In the genomic region with DNA sequence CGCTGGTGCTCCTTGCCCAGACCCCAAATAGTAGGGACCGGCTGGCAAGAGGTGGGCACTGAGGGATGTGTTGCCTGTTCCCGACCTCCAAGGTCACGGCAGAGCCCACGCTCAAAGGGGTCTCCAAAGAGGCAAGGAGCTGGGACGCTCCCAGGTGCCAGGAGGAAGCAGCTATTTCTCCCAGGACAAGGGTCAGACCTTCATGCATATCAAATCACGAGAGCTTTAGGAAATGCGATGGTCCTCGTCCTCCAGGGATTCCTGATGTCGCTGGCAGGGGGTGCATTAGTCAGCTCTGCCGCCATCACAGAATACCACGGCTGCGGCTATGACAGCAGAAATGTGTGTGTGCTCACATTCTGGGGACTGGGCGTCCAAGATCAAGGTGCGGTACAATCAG, we compare ENCODE assay signal across 25 cellular contexts.
"Had no signal": no experiment of that assay in that cellular context is flagged by ENCODE, and none has a peak within 500 bp of the region (broad histone marks: within the 10 kb centered on the region; RNA-seq: fewer than 3 reads in every experiment).

No MANE protein-coding gene starts in this region.

- H3K9me2 ChIP-seq: SK-N-SH had no signal

- H3K4me2 ChIP-seq: SK-N-SH had no signal

- H3K4me3 ChIP-seq: K562, Peyer's patch, SJCRH30 had no signal

- H3K4me1 Mint-ChIP-seq: activated CD4-positive, alpha-beta T cell treated with anti-CD3 and anti-CD28 coated beads for 36 hours; brain had no signal

- H3K36me3 Mint-ChIP-seq: activated naive CD8-positive, alpha-beta T cell; brain had no signal

- H3K27ac ChIP-seq: Peyer's patch, RWPE1, SJCRH30, WERI-Rb-1 had no signal

- ATAC-seq: activated CD4-positive, alpha-beta T cell treated with anti-CD3 and anti-CD28 coated beads for 36 hours; activated CD8-positive, alpha-beta T cell treated with anti-CD3 and anti-CD28 coated beads for 36 hours; K562 had no signal

- H3K9ac ChIP-seq: SK-N-SH had no signal

- H3K27ac Mint-ChIP-seq: activated CD4-positive, alpha-beta T cell treated with anti-CD3 and anti-CD28 coated beads for 36 hours; activated CD8-positive, alpha-beta T cell treated with anti-CD3 and anti-CD28 coated beads for 36 hours; activated naive CD8-positive, alpha-beta T cell; brain had no signal

- DNase-seq: activated CD4-positive, alpha-beta T cell treated with anti-CD3 and anti-CD28 coated beads for 36 hours; activated CD8-positive, alpha-beta memory T cell treated with anti-CD3 and anti-CD28 coated beads, Interleukin-2, amount 50 U/mL, for 48 hours; activated CD8-positive, alpha-beta T cell treated with anti-CD3 and anti-CD28 coated beads for 36 hours; activated naive CD4-positive, alpha-beta T cell treated with Interleukin-2 at 50 U/mL for 16 hours; activated T-cell treated with anti-CD3 and anti-CD28 coated beads, Interleukin-2, amount 50 U/mL, for 1 hour; amygdala; Karpas-422; MM.1S; NCI-H1105 treated with DMSO at 0.1 percent for 48 hours; NCI-H146; NCI-H187 treated with DMSO at 0.1 percent for 48 hours; NCI-H2081 treated with DMSO at 0.1 percent for 48 hours; NCI-H446; NCI-H524; Right ventricle myocardium superior; SJCRH30; SK-N-SH; T-helper 1 cell; WERI-Rb-1 had no signal

- H3K4me3 Mint-ChIP-seq: activated CD4-positive, alpha-beta T cell treated with anti-CD3 and anti-CD28 coated beads for 36 hours; activated CD8-positive, alpha-beta T cell treated with anti-CD3 and anti-CD28 coated beads for 36 hours; activated naive CD8-positive, alpha-beta T cell; brain had no signal

- H3K4me1 ChIP-seq: Peyer's patch, SJCRH30 had no signal

- H3K9me3 ChIP-seq: Peyer's patch, SJCRH30, SK-N-SH had no signal

- FAIRE-seq: astrocyte, K562 had no signal

- H3K36me3 ChIP-seq: Peyer's patch, SJCRH30, WERI-Rb-1 had no signal

- H3K27me3 ChIP-seq: Peyer's patch, SJCRH30 had no signal

- H3K9me3 Mint-ChIP-seq: activated CD8-positive, alpha-beta T cell treated with anti-CD3 and anti-CD28 coated beads for 36 hours had no signal
